Comparison of ENCODE assay signal across 9 cellular contexts in the genomic region with DNA sequence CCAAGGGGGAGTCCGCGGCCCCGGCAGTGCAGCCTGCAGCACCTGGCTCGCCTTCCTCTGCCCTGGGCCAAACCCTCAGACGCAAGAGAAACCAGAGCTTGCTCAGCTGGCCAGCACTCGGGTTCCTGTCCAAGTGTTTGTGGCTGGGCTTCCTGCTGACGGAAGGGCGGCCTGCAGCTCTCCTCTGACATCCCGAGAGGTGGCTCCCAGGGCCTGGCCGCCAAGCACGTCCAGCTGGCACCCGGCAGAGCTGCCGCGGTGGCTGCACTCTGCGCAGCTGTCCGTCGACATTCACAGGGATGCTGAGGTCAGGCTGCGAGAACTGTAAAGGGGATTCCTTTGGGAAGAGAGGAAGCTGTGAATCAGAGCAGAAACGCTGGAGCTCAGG.
DNase-seq lines count a peak whose midpoint lies in the region; ATAC-seq, FAIRE-seq and TF ChIP-seq lines count a peak whose summit lies in the region.
"Had no signal": no experiment of that assay in that cellular context is flagged by ENCODE, and none has a peak within 500 bp of the region (broad histone marks: within the 10 kb centered on the region; RNA-seq: fewer than 3 reads in every experiment).

No MANE protein-coding gene starts in this region.

- H3K36me3 Mint-ChIP-seq in activated naive CD4-positive, alpha-beta T cell treated with anti-CD3 and anti-CD28 coated beads, Interleukin-2, amount 10 ng/mL, durations not matched to agents 7 days and 5 days: no peaks in the 10 kb centered on the region

- in situ Hi-C loops in brain microvascular endothelial cell (cut with HindIII; ENCODE audit: low pct_ligation_motif_present, low sequenced_read_pairs): no loop called here

- H3K36me3 ChIP-seq in brain microvascular endothelial cell (replicated peaks): no peaks in the 10 kb centered on the region

- no peak for TF ChIP-seq POLR2A in GM12892 (IDR thresholded peaks at IDR 0.05; ENCODE audit: low read depth, low read length)

- FAIRE-seq in GM12892 (lab: Jason Lieb, UNC): no peak

- TF ChIP-seq CTCF in brain microvascular endothelial cell (IDR thresholded peaks at IDR 0.05; ENCODE audit: low read depth, low read length, missing control alignments): no peak

- peaks cover 3% of the 10 kb centered on the region for H3K27me3 ChIP-seq in brain microvascular endothelial cell (replicated peaks)

- TF ChIP-seq EP300 in Ishikawa (IDR thresholded peaks at IDR 0.05; ENCODE audit: borderline replicate concordance): no peak

- CTCF ChIA-PET in activated naive CD4-positive, alpha-beta T cell treated with anti-CD3 and anti-CD28 coated beads, Interleukin-2, amount 10 ng/mL, durations not matched to agents 7 days and 5 days (lab: Charles Lee): interaction anchor here (0.9 kb wide), 1 partner anchor 50 kb away, joined by 3 read pairs; no protein-coding TSS in a partner anchor

- H3K4me1 Mint-ChIP-seq in activated naive CD4-positive, alpha-beta T cell treated with anti-CD3 and anti-CD28 coated beads, Interleukin-2, amount 10 ng/mL, durations not matched to agents 7 days and 5 days: peaks cover 22% of the 10 kb centered on the region

- intact Hi-C loops in left colon (cut with DNase I, micrococcal nuclease): loop anchor here (5.0 to 10.0 kb wide), 2 partner anchors 121 to 128 kb away; partner anchors contain the start of gene HES1 (in 1 of the 2)

- DNase-seq in brain microvascular endothelial cell (peak; percentile 86), left colon (peak; percentile 57 to 81), superior temporal gyrus (ENCODE audit: extremely low spot score) (peak; percentile 23), GM12892 (ENCODE audit: insufficient read length) (no peak), NCI-H748 (lab: John Stamatoyannopoulos, UW; ENCODE audit: unreplicated experiment) (no peak)
- no peak for DNase-seq in activated naive CD4-positive, alpha-beta T cell treated with anti-CD3 and anti-CD28 coated beads, Interleukin-2, amount 10 ng/mL, durations not matched to agents 7 days and 5 days

- no peak overlapping the region for H3K4me3 ChIP-seq in brain microvascular endothelial cell (ENCODE audit: low read depth, low read length)

- peak; percentile 29; the same call in 1 of the 2 replicates for TF ChIP-seq RAD21 in Ishikawa (IDR thresholded peaks at IDR 0.05; ENCODE audit: low read depth)

- no peak overlapping the region for H3K27ac Mint-ChIP-seq in activated naive CD4-positive, alpha-beta T cell treated with anti-CD3 and anti-CD28 coated beads, Interleukin-2, amount 10 ng/mL, durations not matched to agents 7 days and 5 days

- H3K27me3 Mint-ChIP-seq in activated naive CD4-positive, alpha-beta T cell treated with anti-CD3 and anti-CD28 coated beads, Interleukin-2, amount 10 ng/mL, durations not matched to agents 7 days and 5 days: peaks cover 73% of the 10 kb centered on the region

- H3K9me3 Mint-ChIP-seq in activated naive CD4-positive, alpha-beta T cell treated with anti-CD3 and anti-CD28 coated beads, Interleukin-2, amount 10 ng/mL, durations not matched to agents 7 days and 5 days: no peaks in the 10 kb centered on the region

- no peak overlapping the region for H3K4me3 Mint-ChIP-seq in activated naive CD4-positive, alpha-beta T cell treated with anti-CD3 and anti-CD28 coated beads, Interleukin-2, amount 10 ng/mL, durations not matched to agents 7 days and 5 days

- peak overlapping the region; percentile 53 for H3K27ac ChIP-seq in brain microvascular endothelial cell
- H3K27ac ChIP-seq: HL-60 had no signal

- ATAC-seq in left colon: peak; percentile 35
- ATAC-seq in GM21717 (IDR thresholded peaks at IDR 0.05; ENCODE audit: unreplicated experiment): no peak

TF ChIP-seq in Ishikawa, 13 proteins besides CTCF, POLR2A, EP300 and RAD21:
- TF ChIP-seq REST (IDR thresholded peaks at IDR 0.05; ENCODE audit: low read depth) (no peak), TAF1 (IDR thresholded peaks at IDR 0.05; ENCODE audit: low read depth) (no peak), TEAD4 (IDR thresholded peaks at IDR 0.05) (peak; percentile 38; the same call in 1 of the 2 replicates), TCF12 (IDR thresholded peaks at IDR 0.05; ENCODE audit: low read depth) (peak; percentile 75), USF1 (IDR thresholded peaks at IDR 0.05) (no peak), CREB1 (IDR thresholded peaks at IDR 0.05; ENCODE audit: low read depth) (no peak), EGR1 (IDR thresholded peaks at IDR 0.05) (no peak), MAX (IDR thresholded peaks at IDR 0.05) (peak; percentile 37; the same call in 1 of the 2 replicates), NFIC (IDR thresholded peaks at IDR 0.05) (peak; percentile 72), ZBTB7A (IDR thresholded peaks at IDR 0.05; ENCODE audit: low read depth) (no peak), YY1 (IDR thresholded peaks at IDR 0.05; ENCODE audit: low read depth) (no peak), CEBPB (IDR thresholded peaks at IDR 0.05) (no peak)

Comparison
In these comparisons a context has a peak if more than half of its experiments do, and no peak if none do; other contexts are left out.
1. DNase-seq: peak in brain microvascular endothelial cell (single experiment), left colon (2 of 2) and superior temporal gyrus (single experiment); none in GM12892 (single experiment), NCI-H748 (single experiment) and activated naive CD4-positive, alpha-beta T cell treated with anti-CD3 and anti-CD28 coated beads, Interleukin-2, amount 10 ng/mL, durations not matched to agents 7 days and 5 days (single experiment).